8 cellular contexts compared by ENCODE assay signal in the genomic region with DNA sequence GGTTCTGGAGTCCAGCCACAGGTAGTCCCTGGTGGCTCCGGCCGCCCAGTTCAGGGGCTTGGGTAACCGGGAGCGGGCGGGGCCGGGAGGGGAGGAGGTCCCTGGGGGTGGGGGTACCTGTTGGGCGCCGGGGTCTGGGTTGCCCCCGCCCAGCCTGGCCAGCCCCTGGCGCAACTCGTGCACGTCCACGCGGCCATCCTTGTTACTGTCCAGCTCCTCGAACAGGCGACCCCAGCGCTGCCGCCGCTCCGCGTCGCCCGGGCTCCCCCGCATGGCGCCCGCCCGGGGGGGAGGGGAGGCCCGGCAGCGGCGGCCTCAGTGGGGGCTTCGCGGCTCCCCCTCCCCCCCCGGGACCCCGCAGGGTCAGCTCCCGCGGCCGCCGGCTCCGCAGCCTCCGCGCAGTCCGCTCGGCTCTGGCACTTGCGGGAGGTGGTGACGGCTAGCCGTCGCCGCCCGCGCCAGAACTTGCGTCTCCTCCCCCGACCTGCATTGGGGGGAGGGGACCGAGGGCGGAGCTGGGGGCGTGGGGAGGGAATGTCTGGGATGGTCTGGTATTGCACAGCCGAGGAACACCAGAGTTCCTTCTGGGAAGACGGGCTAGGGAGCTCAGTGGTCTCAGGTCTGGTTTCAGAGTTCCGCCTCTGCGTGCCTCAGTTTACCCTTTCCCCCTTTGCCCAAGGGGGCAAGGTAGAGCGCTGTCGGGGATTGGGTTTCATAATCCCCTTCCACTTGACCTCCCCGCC. TPM values are rescaled to one million over a fixed set of nuclear protein-coding genes. Genes with fewer than 3 reads are reported as not detected.
DNase-seq lines count a peak whose midpoint lies in the region; ATAC-seq and TF ChIP-seq lines count a peak whose summit lies in the region.

A gene (minus strand): TSS at position 437 of the 743 bp plus-strand sequence. CDS start 164 bp downstream, at position 273.

- no peak for TF ChIP-seq POLR2A in esophagus muscularis mucosa (IDR thresholded peaks at IDR 0.05; ENCODE audit: low read depth)

- peak within 1 kb of the TSS; percentile 66 for H3K9ac ChIP-seq in NT2/D1 (ENCODE audit: insufficient read length, low read depth)
- H3K9ac ChIP-seq in muscle layer of colon (ENCODE audit: low read length), result peak within 1 kb of the TSS; percentile 33

- H3K4me3 ChIP-seq in A673 (ENCODE audit: low read depth, low read length, poor library complexity, severe bottlenecking) (peak within 1 kb of the TSS; percentile 80), NT2/D1 (ENCODE audit: insufficient read length, low read depth) (peak within 1 kb of the TSS; percentile 54), esophagus muscularis mucosa (peak within 1 kb of the TSS; percentile 66 to 97 (median 90)), muscle layer of colon (ENCODE audit: low read depth in 1 of 2, low read length in 2 of 2) (peak within 1 kb of the TSS; percentile 77 to 85)

- no TSS peak for BruUV-seq in A673 (replicated peaks; lab: Mats Ljungman, UMichigan)

- TF ChIP-seq EP300 in esophagus muscularis mucosa (IDR thresholded peaks at IDR 0.05), result no peak

- peaks cover 5% of the 10 kb centered on the region for H3K36me3 ChIP-seq in A673 (ENCODE audit: insufficient read depth, low read length, poor library complexity, severe bottlenecking)
- H3K36me3 ChIP-seq in NT2/D1 (ENCODE audit: insufficient read depth, insufficient read length, low read length), result peaks cover 24% of the 10 kb centered on the region
- peaks cover 9 to 30% (median 21%) of the 10 kb centered on the region in 4 donors for H3K36me3 ChIP-seq in esophagus muscularis mucosa
- peaks cover 22% of the 10 kb centered on the region for H3K36me3 ChIP-seq in muscle layer of colon (ENCODE audit: insufficient read depth, low read length)

- intact Hi-C loops in A673 (cut with micrococcal nuclease; ENCODE audit: unreplicated experiment), result no loop called here
- intact Hi-C loops in esophagus muscularis mucosa (cut with DNase I), result no loop called here

- H3K27ac ChIP-seq in A673 (ENCODE audit: low read depth, low read length, poor library complexity, severe bottlenecking) (peak within 1 kb of the TSS; percentile 64), esophagus muscularis mucosa (replicated peaks in 1 of 4) (peak within 1 kb of the TSS; percentile 74 to 91 (median 88)), muscle layer of colon (ENCODE audit: low read depth, low read length) (peak within 1 kb of the TSS; percentile 78)

- CTCF ChIA-PET in A673 (lab: Charles Lee), result interaction anchor here (0.6 kb wide), 1 partner anchor 199 kb away, joined by 3 read pairs; no protein-coding TSS in a partner anchor

- H3K4me1 ChIP-seq in A673 (ENCODE audit: insufficient read depth, low read length, poor library complexity, severe bottlenecking), result peaks cover 13% of the 10 kb centered on the region
- peaks cover 8% of the 10 kb centered on the region for H3K4me1 ChIP-seq in NT2/D1 (ENCODE audit: insufficient read depth, insufficient read length)
- H3K4me1 ChIP-seq in esophagus muscularis mucosa, result peaks cover 11 to 36% (median 28%) of the 10 kb centered on the region in 4 donors
- H3K4me1 ChIP-seq in muscle layer of colon (ENCODE audit: insufficient read depth, low read length), result peaks cover 11% of the 10 kb centered on the region

- peak; percentile 47 for ATAC-seq in GM18498 (IDR thresholded peaks at IDR 0.05; ENCODE audit: unreplicated experiment)
- peak; percentile 14 for ATAC-seq in HG03135 (IDR thresholded peaks at IDR 0.05; ENCODE audit: unreplicated experiment)

- WGBS in esophagus muscularis mucosa, result 0% methylated on average over 18 of the region's 62 CpGs

- POLR2A ChIA-PET in A673 (lab: Charles Lee; ENCODE audit: low non-redundant PET), result no interaction called here

- H3K9me3 ChIP-seq in A673 (ENCODE audit: low read depth, low read length, poor library complexity, severe bottlenecking), result no peaks in the 10 kb centered on the region
- H3K9me3 ChIP-seq in NT2/D1 (ENCODE audit: insufficient read depth, low read length), result peaks cover 10% of the 10 kb centered on the region
- peaks cover 0 to under 1% (median under 1%) of the 10 kb centered on the region in 4 donors for H3K9me3 ChIP-seq in esophagus muscularis mucosa
- H3K9me3 ChIP-seq in muscle layer of colon (ENCODE audit: low read length), result no peaks in the 10 kb centered on the region

- DNase-seq in A673 (ENCODE audit: low spot score) (peak; percentile 89), NT2/D1 (ENCODE audit: low read depth, low spot score) (peak; percentile 63), activated T-cell treated with anti-CD3 and anti-CD28 coated beads for 48 hours (ENCODE audit: low read depth) (peak; percentile 58), esophagus muscularis mucosa (ENCODE audit: extremely low spot score) (no peak), stromal cell of bone marrow (ENCODE audit: low read depth) (peak; percentile 28)

- TF ChIP-seq CTCF in A673 (conservative IDR thresholded peaks at IDR 0.05; ENCODE audit: low read depth, low read length) (no peak), esophagus muscularis mucosa (IDR thresholded peaks at IDR 0.05) (no peak)

- H3K27me3 ChIP-seq in A673 (replicated peaks; ENCODE audit: insufficient read depth, low read depth, low read length, poor library complexity) (peaks cover 6% of the 10 kb centered on the region), NT2/D1 (ENCODE audit: insufficient read depth, insufficient read length) (peaks cover 33% of the 10 kb centered on the region), esophagus muscularis mucosa (peaks cover 0 to 24% (median 11%) of the 10 kb centered on the region in 4 donors), muscle layer of colon (ENCODE audit: control insufficient read depth in 1 of 2, insufficient read depth in 2 of 2, low read length in 2 of 2) (peaks cover 0 to 14% of the 10 kb centered on the region in 2 donors)

RNA-seq across cellular contexts. Expression of the gene that starts here (rescaled TPM):
- total RNA-seq in A673 (2021) (39.9 and 56.0 TPM in 2 replicates), esophagus muscularis mucosa (100 to 1,000 TPM; 215 to 412 (median 315) TPM)
